ENCODE assay signal across 17 cellular contexts in the genomic region with DNA sequence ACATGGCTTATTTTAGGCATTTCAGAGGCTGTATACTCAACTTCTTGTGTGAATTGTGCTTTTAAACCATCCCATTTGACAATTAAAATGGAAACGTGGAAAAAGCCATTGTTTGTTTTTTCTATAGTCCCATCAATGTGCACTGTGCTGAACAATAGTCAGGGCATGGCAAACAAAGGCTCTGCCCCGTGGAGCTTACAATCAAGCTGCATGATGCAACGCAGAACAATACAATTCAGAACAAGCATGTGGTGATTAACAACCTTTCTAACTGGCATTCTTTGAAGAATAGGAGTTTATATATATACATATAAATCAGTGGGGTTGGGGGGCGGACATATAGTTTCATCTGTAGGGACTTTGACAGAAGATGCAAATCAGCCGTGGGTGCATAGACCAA.
"Had no signal": no experiment of that assay in that cellular context is flagged by ENCODE, and none has a peak within 500 bp of the region (broad histone marks: within the 10 kb centered on the region; RNA-seq: fewer than 3 reads in every experiment).

No MANE protein-coding gene starts in this region.

- H3K4me3 ChIP-seq: coronary artery, psoas muscle, right lobe of liver, smooth muscle cell, thoracic aorta, upper lobe of right lung had no signal

- H3K27ac ChIP-seq: coronary artery, psoas muscle, right lobe of liver, thoracic aorta, upper lobe of right lung, WERI-Rb-1 had no signal

- H3K27ac Mint-ChIP-seq: activated CD4-positive, alpha-beta T cell treated with anti-CD3 and anti-CD28 coated beads for 36 hours; activated CD8-positive, alpha-beta T cell treated with anti-CD3 and anti-CD28 coated beads for 36 hours; activated naive CD8-positive, alpha-beta T cell treated with anti-CD3 and anti-CD28 coated beads for 36 hours; activated T-cell treated with anti-CD3 and anti-CD28 coated beads, Interleukin-2, amount 50 U/mL, for 72 hours; nephron had no signal

- H3K9me3 ChIP-seq: psoas muscle, right lobe of liver, thoracic aorta, upper lobe of right lung had no signal

- H3K27me3 Mint-ChIP-seq: activated CD4-positive, alpha-beta T cell treated with anti-CD3 and anti-CD28 coated beads for 36 hours; activated CD8-positive, alpha-beta T cell treated with anti-CD3 and anti-CD28 coated beads for 36 hours; activated naive CD8-positive, alpha-beta T cell treated with anti-CD3 and anti-CD28 coated beads for 36 hours had no signal

- H3K4me3 Mint-ChIP-seq: activated CD4-positive, alpha-beta T cell treated with anti-CD3 and anti-CD28 coated beads for 36 hours; activated CD8-positive, alpha-beta T cell treated with anti-CD3 and anti-CD28 coated beads for 36 hours; activated naive CD8-positive, alpha-beta T cell treated with anti-CD3 and anti-CD28 coated beads for 36 hours; activated T-cell treated with anti-CD3 and anti-CD28 coated beads, Interleukin-2, amount 50 U/mL, for 72 hours; nephron had no signal

- H3K4me1 ChIP-seq: psoas muscle, right lobe of liver, upper lobe of right lung had no signal

- H3K36me3 ChIP-seq: right lobe of liver, thoracic aorta, upper lobe of right lung, WERI-Rb-1 had no signal

- H3K9me3 Mint-ChIP-seq: nephron had no signal

- H3K4me1 Mint-ChIP-seq: activated CD4-positive, alpha-beta T cell treated with anti-CD3 and anti-CD28 coated beads for 36 hours; activated naive CD8-positive, alpha-beta T cell treated with anti-CD3 and anti-CD28 coated beads for 36 hours; nephron had no signal

- H3K27me3 ChIP-seq: right lobe of liver, upper lobe of right lung had no signal

- DNase-seq: activated CD4-positive, alpha-beta T cell treated with anti-CD3 and anti-CD28 coated beads for 36 hours; activated gamma-delta T cell treated with Interleukin-2 at 50 U/mL for 16 hours; activated naive CD8-positive, alpha-beta T cell treated with anti-CD3 and anti-CD28 coated beads for 36 hours; activated T-cell treated with anti-CD3 and anti-CD28 coated beads, Interleukin-2, amount 50 U/mL, for 72 hours; central memory CD4-positive, alpha-beta T cell; foreskin fibroblast; hippocampal formation; psoas muscle; right lobe of liver; upper lobe of right lung; WERI-Rb-1 had no signal

- H3K36me3 Mint-ChIP-seq: activated naive CD8-positive, alpha-beta T cell treated with anti-CD3 and anti-CD28 coated beads for 36 hours; brain had no signal
